Comparison of ENCODE assay signal across 17 cellular contexts in the genomic region with DNA sequence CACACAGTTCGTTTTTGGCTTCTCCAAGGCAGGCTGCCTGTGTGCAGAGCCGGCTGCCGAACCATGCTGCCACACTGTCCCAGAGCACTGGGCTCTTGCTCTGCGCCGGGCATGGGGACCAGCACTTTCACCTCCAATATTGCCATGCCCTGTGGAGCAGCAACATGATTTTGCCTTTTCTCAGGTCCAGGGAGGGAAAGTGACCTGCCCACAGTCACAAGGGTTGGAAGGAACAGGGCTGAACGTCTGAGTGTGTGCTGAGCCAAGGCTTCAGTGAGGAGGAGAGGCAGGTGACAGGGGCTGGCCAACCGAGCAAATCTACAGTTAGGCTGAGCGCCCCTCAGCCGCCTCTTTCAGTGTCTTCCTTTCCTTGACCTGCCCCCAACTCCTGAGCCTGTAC. TPM values are rescaled to one million over a fixed set of nuclear protein-coding genes. Genes with fewer than 3 reads are reported as not detected.
DNase-seq lines count a peak whose midpoint lies in the region; ATAC-seq, FAIRE-seq and TF ChIP-seq lines count a peak whose summit lies in the region.
"Had no signal": no experiment of that assay in that cellular context is flagged by ENCODE, and none has a peak within 500 bp of the region (broad histone marks: within the 10 kb centered on the region; RNA-seq: fewer than 3 reads in every experiment).

No MANE protein-coding gene starts in this region.

- H3K9me3 Mint-ChIP-seq in progenitor cell of endocrine pancreas (ENCODE audit: low read depth) = no peaks in the 10 kb centered on the region
- H3K9me3 Mint-ChIP-seq in mesothelial cell of epicardium = no peaks in the 10 kb centered on the region
- H3K9me3 Mint-ChIP-seq: CD8-positive, alpha-beta memory T cell had no signal

- peak overlapping the region in 6 of 12 donors; percentile 47 to 89 (median 74) for H3K27ac ChIP-seq in heart left ventricle
- no peak overlapping the region for H3K27ac ChIP-seq in kidney (ENCODE audit: low read depth in 2 of 2, low read length in 2 of 2)
- peak overlapping the region; percentile 98 for H3K27ac ChIP-seq in psoas muscle

- H3K27me3 ChIP-seq in heart left ventricle (no peaks in the 10 kb centered on the region), psoas muscle (ENCODE audit: insufficient read depth in 3 of 3, low read length in 2 of 3) (no peaks in the 10 kb centered on the region)

- H3K4me3 Mint-ChIP-seq in progenitor cell of endocrine pancreas (ENCODE audit: low read depth) = no peak overlapping the region
- no peak overlapping the region for H3K4me3 Mint-ChIP-seq in mesothelial cell of epicardium

- FAIRE-seq in kidney (lab: Jason Lieb, UNC) = no peak
- FAIRE-seq: D721Med had no signal

- no peak for TF ChIP-seq CTCF in heart left ventricle (IDR thresholded peaks at IDR 0.05)
- no peak for TF ChIP-seq CTCF in kidney (IDR thresholded peaks at IDR 0.05; ENCODE audit: borderline replicate concordance, extremely low read depth, insufficient read depth)
- TF ChIP-seq CTCF in psoas muscle (IDR thresholded peaks at IDR 0.05) = no peak
- no peak for TF ChIP-seq CTCF in progenitor cell of endocrine pancreas (IDR thresholded peaks at IDR 0.05; ENCODE audit: unreplicated experiment)
- no peak for TF ChIP-seq CTCF in mesothelial cell of epicardium (IDR thresholded peaks at IDR 0.05; ENCODE audit: unreplicated experiment)

- 73 to 81% (median 79%) methylated on average over 9 of the region's 9 CpGs for WGBS in heart left ventricle, 4 donors
- WGBS in psoas muscle, 3 donors = 70 to 80% (median 71%) methylated on average over 9 of the region's 9 CpGs

- DNase-seq in heart left ventricle (peak in 3 of 5 donors; percentile 20 to 40 (median 24)), left cardiac atrium (no peak), kidney (peak; percentile 40), psoas muscle (peak in 1 of 2 donors; percentile 36), progenitor cell of endocrine pancreas (ENCODE audit: low spot score, unreplicated experiment) (no peak), mesothelial cell of epicardium (ENCODE audit: low spot score in 2 of 2, unreplicated experiment in 2 of 2) (no peak)
- DNase-seq: DMS79, KG1, NCI-H1417 treated with DMSO at 0.1 percent for 48 hours, NCI-H1930, NCI-H526 treated with DMSO at 0.1 percent for 48 hours, RPMI8226 had no signal

- H3K4me3 ChIP-seq in heart left ventricle (no peak overlapping the region), kidney (ENCODE audit: low read length in 2 of 2) (no peak overlapping the region), psoas muscle (no peak overlapping the region)

- ATAC-seq in heart left ventricle = no peak
- no peak for ATAC-seq in left cardiac atrium
- ATAC-seq in psoas muscle = no peak
- no peak for ATAC-seq in HG02938 (IDR thresholded peaks at IDR 0.05; ENCODE audit: unreplicated experiment)
- no peak for ATAC-seq in GM21381 (IDR thresholded peaks at IDR 0.05; ENCODE audit: unreplicated experiment)
- ATAC-seq: HCT116 had no signal

- no peaks in the 10 kb centered on the region for H3K27me3 Mint-ChIP-seq in progenitor cell of endocrine pancreas
- H3K27me3 Mint-ChIP-seq in mesothelial cell of epicardium (ENCODE audit: low read depth) = no peaks in the 10 kb centered on the region

- no peak for TF ChIP-seq POLR2A in heart left ventricle (IDR thresholded peaks at IDR 0.05)

- H3K27ac Mint-ChIP-seq in progenitor cell of endocrine pancreas (no peak overlapping the region), mesothelial cell of epicardium (no peak overlapping the region)

- no peaks in the 10 kb centered on the region for H3K9me3 ChIP-seq in heart left ventricle
- H3K9me3 ChIP-seq in kidney (ENCODE audit: control insufficient read depth in 1 of 2, low read length in 2 of 2) = no peaks in the 10 kb centered on the region
- no peaks in the 10 kb centered on the region for H3K9me3 ChIP-seq in psoas muscle

- no peaks in the 10 kb centered on the region for H3K36me3 ChIP-seq in heart left ventricle
- H3K36me3 ChIP-seq in kidney (ENCODE audit: control insufficient read depth in 1 of 2, insufficient read depth in 2 of 2, low read length in 2 of 2) = no peaks in the 10 kb centered on the region
- H3K36me3 ChIP-seq in psoas muscle (ENCODE audit: insufficient read depth in 1 of 2, low read depth in 1 of 2) = no peaks in the 10 kb centered on the region

- intact Hi-C loops in heart left ventricle (cut with DNase I) = no loop called here
- intact Hi-C loops in left cardiac atrium (cut with DNase I) = no loop called here
- intact Hi-C loops in kidney (cut with DNase I) = no loop called here
- intact Hi-C loops in psoas muscle (cut with DNase I) = no loop called here

- H3K36me3 Mint-ChIP-seq in progenitor cell of endocrine pancreas (ENCODE audit: insufficient read depth) (no peaks in the 10 kb centered on the region), mesothelial cell of epicardium (no peaks in the 10 kb centered on the region)
- H3K36me3 Mint-ChIP-seq: CD8-positive, alpha-beta memory T cell had no signal

- H3K4me1 ChIP-seq in heart left ventricle (peaks cover 14 to 91% (median 62%) of the 10 kb centered on the region in 12 donors), kidney (ENCODE audit: control insufficient read depth in 1 of 2, insufficient read depth in 1 of 2, low read depth in 1 of 2, low read length in 2 of 2) (peaks cover 5 to 7% of the 10 kb centered on the region in 2 donors), psoas muscle (peaks cover 55% of the 10 kb centered on the region)

- no peak overlapping the region for H3K9ac ChIP-seq in kidney (ENCODE audit: low read length in 2 of 2)

- H3K4me1 Mint-ChIP-seq in progenitor cell of endocrine pancreas (ENCODE audit: low read depth) = peaks cover 10% of the 10 kb centered on the region
- peaks cover 29% of the 10 kb centered on the region for H3K4me1 Mint-ChIP-seq in mesothelial cell of epicardium
- H3K4me1 Mint-ChIP-seq: CD8-positive, alpha-beta memory T cell had no signal

RNA-seq across cellular contexts. Expression of gene SYNPO, which starts 34.0 kb away (rescaled TPM):
- total RNA-seq in heart left ventricle = 100 to 1,000 TPM; 444 to 782 (median 590) TPM
- polyA plus RNA-seq in heart left ventricle = 100 to 1,000 TPM; 304 to 791 TPM
- 100 to 1,000 TPM; 503 to 769 TPM for total RNA-seq in left cardiac atrium
- total RNA-seq in kidney = 87.6 TPM
- 46.3 TPM for polyA plus RNA-seq in kidney (ENCODE audit: insufficient read depth, low read depth, low replicate concordance)
- total RNA-seq in psoas muscle = 100 to 1,000 TPM; 447 to 745 (median 673) TPM
- polyA plus RNA-seq in psoas muscle = 100 to 1,000 TPM; 136 to 855 (median 503) TPM
- total RNA-seq in progenitor cell of endocrine pancreas = 1.4 and 1.5 TPM in 2 replicates
- 84.4 to 86.6 TPM (median 85.3 TPM) in 3 replicates for total RNA-seq in mesothelial cell of epicardium
- polyA plus RNA-seq: CD8-positive, alpha-beta memory T cell had no signal

RNA-seq across cellular contexts. Expression of gene MYOZ3, which starts 54.6 kb away (rescaled TPM):
- total RNA-seq in heart left ventricle (10 to 100 TPM in 1 of 9 donors, 1 to 10 TPM in 8; 1.8 to 10.2 (median 5.1) TPM), left cardiac atrium (1 to 10 TPM; 2.9 to 3.0 TPM), kidney (0.66 TPM), psoas muscle (100 to 1,000 TPM in 1 of 4 donors, 10 to 100 TPM in 3; 29.7 to 110 (median 31.7) TPM), progenitor cell of endocrine pancreas (2.9 and 3.1 TPM in 2 replicates), mesothelial cell of epicardium (8.5 to 9.4 TPM (median 8.5 TPM) in 3 replicates)
- polyA plus RNA-seq in heart left ventricle (1 to 10 TPM; 1.2 to 4.6 TPM), kidney (ENCODE audit: insufficient read depth, low read depth, low replicate concordance) (1.3 TPM), psoas muscle (10 to 100 TPM in 2 of 3 donors, 1 to 10 TPM in 1; 3.0 to 14.5 (median 14.5) TPM)
- total RNA-seq: CD8-positive, alpha-beta memory T cell had no signal
- polyA plus RNA-seq: CD8-positive, alpha-beta memory T cell had no signal

Comparison
In these comparisons a context has a peak if more than half of its experiments do, and no peak if none do; other contexts are left out.
1. DNase-seq: peak in heart left ventricle (3 of 5) and kidney (single experiment); none in left cardiac atrium (single experiment), progenitor cell of endocrine pancreas (single experiment) and mesothelial cell of epicardium (0 of 2).
2. RNA of gene SYNPO, which starts 34.0 kb away (total RNA-seq): 503 to 769 TPM in left cardiac atrium, 447 to 745 TPM in psoas muscle, 444 to 782 TPM in heart left ventricle, 87.6 TPM in kidney (single experiment) and 84.4 to 86.6 TPM in mesothelial cell of epicardium; 1.4 to 1.5 TPM in progenitor cell of endocrine pancreas; every median in the first group is over 10 times any median in the second.